ENCODE assay signal across 8 cellular contexts in genomic region chr17:29778936-29779811, GRCh38.
DNase-seq lines count a peak whose midpoint lies in the region; ATAC-seq and TF ChIP-seq lines count a peak whose summit lies in the region.

No MANE protein-coding gene starts in this region.

- H3K9me3 ChIP-seq in thoracic aorta = no peaks in the 10 kb centered on the region

- H3K4me3 ChIP-seq in Jurkat, Clone E6-1 (ENCODE audit: low read length) = no peak overlapping the region
- H3K4me3 ChIP-seq in foreskin fibroblast (ENCODE audit: low read depth in 1 of 2, low read length in 2 of 2) = no peak overlapping the region
- no peak overlapping the region for H3K4me3 ChIP-seq in thoracic aorta

- peaks cover 5% of the 10 kb centered on the region for H3K4me1 Mint-ChIP-seq in activated T-helper 17 cell treated with anti-CD3 and anti-CD28 coated beads, Interleukin-2, amount 50 U/mL, for 72 hours
- H3K4me1 Mint-ChIP-seq in osteocyte (ENCODE audit: unreplicated experiment) = peaks cover 4% of the 10 kb centered on the region

- H3K9me3 Mint-ChIP-seq in activated T-helper 17 cell treated with anti-CD3 and anti-CD28 coated beads, Interleukin-2, amount 50 U/mL, for 72 hours = no peaks in the 10 kb centered on the region
- H3K9me3 Mint-ChIP-seq in osteocyte (ENCODE audit: unreplicated experiment) = no peaks in the 10 kb centered on the region

- no peaks in the 10 kb centered on the region for H3K36me3 Mint-ChIP-seq in activated T-helper 17 cell treated with anti-CD3 and anti-CD28 coated beads, Interleukin-2, amount 50 U/mL, for 72 hours (ENCODE audit: low read depth)
- peaks cover 2% of the 10 kb centered on the region for H3K36me3 Mint-ChIP-seq in osteocyte (ENCODE audit: unreplicated experiment)

- no peak overlapping the region for H3K27ac ChIP-seq in thoracic aorta

- H3K36me3 ChIP-seq in thoracic aorta = no peaks in the 10 kb centered on the region

- H3K4me1 ChIP-seq in thoracic aorta (ENCODE audit: control insufficient read depth in 1 of 2, low read depth in 2 of 2) = peaks cover 4 to 10% of the 10 kb centered on the region in 2 donors

- H3K27me3 Mint-ChIP-seq in activated T-helper 17 cell treated with anti-CD3 and anti-CD28 coated beads, Interleukin-2, amount 50 U/mL, for 72 hours = no peaks in the 10 kb centered on the region
- no peaks in the 10 kb centered on the region for H3K27me3 Mint-ChIP-seq in osteocyte (ENCODE audit: unreplicated experiment)

- TF ChIP-seq CTCF in foreskin fibroblast (IDR thresholded peaks at IDR 0.05; ENCODE audit: low read depth, low read length) (peak; percentile 62), osteocyte (IDR thresholded peaks at IDR 0.05) (peak; percentile 82), thoracic aorta (IDR thresholded peaks at IDR 0.05) (peak; percentile 78)

- peak; percentile 80 for DNase-seq in GM03348 (ENCODE audit: low spot score)
- peak; percentile 76 for DNase-seq in Jurkat, Clone E6-1 (ENCODE audit: low read depth, low spot score)
- DNase-seq in SHP77 treated with DMSO at 0.1 percent for 48 hours (lab: John Stamatoyannopoulos, UW) = peak; percentile 32
- DNase-seq in foreskin fibroblast = peak; percentile 35 to 75
- peak; percentile 88 for DNase-seq in osteocyte (ENCODE audit: extremely low spot score, unreplicated experiment)
- no peak for DNase-seq in thoracic aorta (ENCODE audit: low spot score)

- ATAC-seq in activated T-helper 17 cell treated with anti-CD3 and anti-CD28 coated beads, Interleukin-2, amount 50 U/mL, for 72 hours (replicated peaks) = peak; percentile 99
- ATAC-seq in thoracic aorta (ENCODE audit: insufficient number of reproducible peaks, low FRiP score, low read depth) = peak; percentile 73
- no peak for ATAC-seq in GM19351 (IDR thresholded peaks at IDR 0.05; ENCODE audit: unreplicated experiment)

- H3K27me3 ChIP-seq in thoracic aorta (replicated peaks; ENCODE audit: insufficient read depth) = no peaks in the 10 kb centered on the region

- H3K4me3 Mint-ChIP-seq in activated T-helper 17 cell treated with anti-CD3 and anti-CD28 coated beads, Interleukin-2, amount 50 U/mL, for 72 hours = no peak overlapping the region
- H3K4me3 Mint-ChIP-seq in osteocyte (ENCODE audit: unreplicated experiment) = no peak overlapping the region

- H3K27ac Mint-ChIP-seq in activated T-helper 17 cell treated with anti-CD3 and anti-CD28 coated beads, Interleukin-2, amount 50 U/mL, for 72 hours = no peak overlapping the region
- H3K27ac Mint-ChIP-seq in osteocyte (ENCODE audit: unreplicated experiment) = no peak overlapping the region
